ENCODE assay signal across 27 cellular contexts in the genomic region with DNA sequence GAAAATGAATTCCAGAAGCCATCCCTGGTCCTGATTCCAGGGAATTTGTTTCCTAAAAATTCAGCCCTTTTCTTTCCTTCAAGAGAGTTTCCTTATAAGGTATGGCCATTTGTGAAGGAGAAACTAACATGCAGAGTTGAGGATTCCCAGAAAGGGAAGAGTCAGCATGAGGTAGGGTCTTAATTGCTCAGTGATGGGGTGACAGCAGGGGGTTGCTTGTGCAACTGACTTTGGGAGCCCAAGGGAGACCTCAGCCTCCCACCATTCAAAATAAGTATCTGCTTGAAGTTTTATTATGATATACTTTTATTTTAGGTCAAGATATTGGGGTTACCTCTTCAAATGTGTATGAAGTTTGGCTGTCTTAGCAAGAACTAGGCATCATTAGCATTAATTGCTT.
"Had no signal": no experiment of that assay in that cellular context is flagged by ENCODE, and none has a peak within 500 bp of the region (broad histone marks: within the 10 kb centered on the region; RNA-seq: fewer than 3 reads in every experiment).

No MANE protein-coding gene starts in this region.

- H3K36me3 Mint-ChIP-seq: activated naive CD4-positive, alpha-beta T cell treated with anti-CD3 and anti-CD28 coated beads, Interleukin-2, amount 50 U/mL, for 24 hours; brain; T-cell had no signal

- H3K27ac Mint-ChIP-seq: activated CD4-positive, alpha-beta T cell treated with anti-CD3 and anti-CD28 coated beads for 36 hours; activated CD8-positive, alpha-beta T cell treated with anti-CD3 and anti-CD28 coated beads, Interleukin-2, amount 10 ng/mL, durations not matched to agents 7 days and 5 days; activated naive CD4-positive, alpha-beta T cell treated with anti-CD3 and anti-CD28 coated beads, Interleukin-2, amount 50 U/mL, for 24 hours; brain; T-cell had no signal

- H3K4me3 ChIP-seq: SK-N-MC had no signal

- DNase-seq: activated CD4-positive, alpha-beta T cell treated with anti-CD3 and anti-CD28 coated beads for 36 hours; activated CD4-positive, alpha-beta T cell treated with anti-CD3 and anti-CD28 coated beads, Interleukin-2, amount 50 U/mL, for 4 hours; activated CD8-positive, alpha-beta memory T cell treated with anti-CD3 and anti-CD28 coated beads, Interleukin-2, amount 50 U/mL, for 48 hours; activated CD8-positive, alpha-beta T cell treated with anti-CD3 and anti-CD28 coated beads, Interleukin-2, amount 10 ng/mL, durations not matched to agents 7 days and 5 days; activated effector memory CD4-positive, alpha-beta T cell treated with Interleukin-2 at 50 U/mL for 16 hours; activated naive CD4-positive, alpha-beta T cell; activated T-cell treated with anti-CD3 and anti-CD28 coated beads, Interleukin-2, amount 50 U/mL, for 1 hour; amniotic stem cell; KBM-7; NCI-H1092; NCI-H1417; NCI-H1694; NCI-H2029 treated with DMSO at 0.1 percent for 48 hours; NCI-H345; NCI-H510A; NCI-H69; NK-92 treated with Interleukin-12 subunit alpha and Interleukin-12 subunit beta, amount 100 ng/mL, for 24 hours; OCI-M1; RPMI8226; T-cell; T-helper 2 cell; T1000 had no signal

- H3K4me3 Mint-ChIP-seq: activated CD4-positive, alpha-beta T cell treated with anti-CD3 and anti-CD28 coated beads for 36 hours; activated CD8-positive, alpha-beta T cell treated with anti-CD3 and anti-CD28 coated beads, Interleukin-2, amount 10 ng/mL, durations not matched to agents 7 days and 5 days; activated naive CD4-positive, alpha-beta T cell treated with anti-CD3 and anti-CD28 coated beads, Interleukin-2, amount 50 U/mL, for 24 hours; brain; T-cell had no signal

- H3K27ac ChIP-seq: SK-N-MC had no signal

- H3K27me3 Mint-ChIP-seq: activated CD4-positive, alpha-beta T cell treated with anti-CD3 and anti-CD28 coated beads for 36 hours; activated naive CD4-positive, alpha-beta T cell treated with anti-CD3 and anti-CD28 coated beads, Interleukin-2, amount 50 U/mL, for 24 hours; brain; T-cell had no signal

- H3K4me1 Mint-ChIP-seq: activated CD4-positive, alpha-beta T cell treated with anti-CD3 and anti-CD28 coated beads for 36 hours; activated naive CD4-positive, alpha-beta T cell treated with anti-CD3 and anti-CD28 coated beads, Interleukin-2, amount 50 U/mL, for 24 hours; brain; T-cell had no signal

- ATAC-seq: activated CD4-positive, alpha-beta T cell treated with anti-CD3 and anti-CD28 coated beads for 36 hours; activated CD8-positive, alpha-beta T cell treated with anti-CD3 and anti-CD28 coated beads, Interleukin-2, amount 10 ng/mL, durations not matched to agents 7 days and 5 days; Panc1; Right ventricle myocardium inferior; T-cell had no signal
